In the genomic region with DNA sequence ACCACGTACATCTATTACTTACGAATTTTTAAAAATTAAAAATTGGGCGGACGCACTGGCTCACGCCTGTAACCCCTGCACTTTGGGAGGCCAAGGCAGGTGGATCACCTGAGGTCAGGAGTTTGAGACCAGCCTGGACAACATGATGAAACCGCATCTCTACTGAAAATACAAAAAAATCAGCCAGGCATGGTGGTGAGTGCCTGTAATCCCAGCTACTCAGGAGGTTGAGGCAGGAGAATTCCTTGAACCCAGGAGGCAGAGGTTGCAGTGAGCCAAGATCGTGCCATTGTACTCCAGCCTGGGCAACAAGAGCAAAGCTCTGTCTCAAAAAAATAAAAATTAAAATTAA, we compare ENCODE assay signal across 7 cellular contexts. TPM values are rescaled to one million over a fixed set of nuclear protein-coding genes. Genes with fewer than 3 reads are reported as not detected.
A peak's percentile ranks its signal among the peaks of the same experiment; 100 is the strongest.
DNase-seq lines count a peak whose midpoint lies in the region; ATAC-seq and TF ChIP-seq lines count a peak whose summit lies in the region.
"Not testable (repeated sequence)": the region's sequence is repeated elsewhere in the genome, so short reads cannot be mapped to it uniquely, and the experiment has no call there.

No MANE protein-coding gene starts in this region.

- CTCF ChIA-PET in CD8-positive, alpha-beta T cell (lab: Charles Lee) = interaction anchor here (0.8 to 1.9 kb wide), 3 partner anchors 39 to 55 kb away, joined by 3 to 8 read pairs (median 7); no protein-coding TSS in a partner anchor
- CTCF ChIA-PET in activated CD4-positive, alpha-beta memory T cell treated with anti-CD3 and anti-CD28 coated beads, Interleukin-2, amount 10 ng/mL, durations not matched to agents 7 days and 5 days (lab: Charles Lee) = interaction anchor here (0.9 to 7.9 kb wide), 7 partner anchors 8 to 94 kb away, joined by 3 to 74 read pairs (median 4); no protein-coding TSS in a partner anchor
- CTCF ChIA-PET in naive thymus-derived CD4-positive, alpha-beta T cell (lab: Charles Lee) = interaction anchor here (0.6 to 2.7 kb wide), 5 partner anchors 40 to 893 kb away, joined by 3 to 12 read pairs (median 5); no protein-coding TSS in a partner anchor

- not testable (repeated sequence) for H3K9me3 ChIP-seq in CD8-positive, alpha-beta T cell (ENCODE audit: low read length); naive thymus-derived CD4-positive, alpha-beta T cell (ENCODE audit: control insufficient read depth in 2 of 3, low read length in 3 of 3)

- not testable (repeated sequence) for H3K27ac ChIP-seq in CD8-positive, alpha-beta T cell (ENCODE audit: low read depth, low read length)
- H3K27ac ChIP-seq in naive thymus-derived CD4-positive, alpha-beta T cell (ENCODE audit: low read depth, low read length) = peak overlapping the region; percentile 63

- DNase-seq in CD8-positive, alpha-beta T cell; activated CD4-positive, alpha-beta memory T cell treated with anti-CD3 and anti-CD28 coated beads, Interleukin-2, amount 10 ng/mL, durations not matched to agents 7 days and 5 days; activated T-cell treated with anti-CD3 and anti-CD28 coated beads, Interleukin-2, amount 50 U/mL, for 72 hours; activated naive CD8-positive, alpha-beta T cell treated with anti-CD3 and anti-CD28 coated beads for 36 hours: not testable (repeated sequence)
- DNase-seq in naive thymus-derived CD4-positive, alpha-beta T cell = peak in 1 of 9 donors; percentile 21

- H3K4me1 ChIP-seq in CD8-positive, alpha-beta T cell (ENCODE audit: insufficient read depth, low read length) = peaks cover 31% of the 10 kb centered on the region
- peaks cover 2 to 25% of the 10 kb centered on the region in 2 donors for H3K4me1 ChIP-seq in naive thymus-derived CD4-positive, alpha-beta T cell (ENCODE audit: control insufficient read depth in 2 of 2, insufficient read depth in 2 of 2, low read length in 2 of 2)

- TF ChIP-seq CTCF in CD8-positive, alpha-beta T cell (IDR thresholded peaks at IDR 0.05) = not testable (repeated sequence)

- H3K4me3 Mint-ChIP-seq in CD8-positive, alpha-beta T cell = peak overlapping the region; percentile 12
- peak overlapping the region; percentile 67 for H3K4me3 Mint-ChIP-seq in T-helper 1 cell treated with Interleukin-12 subunit alpha and Interleukin-12 subunit beta and Interleukin-4 antibody, amounts not matched to agents 30 μg/mL and 1 μg/mL, for 36 hours
- not testable (repeated sequence) for H3K4me3 Mint-ChIP-seq in activated CD4-positive, alpha-beta memory T cell treated with anti-CD3 and anti-CD28 coated beads, Interleukin-2, amount 10 ng/mL, durations not matched to agents 7 days and 5 days; stimulated activated memory B cell treated with anti-CD40 and anti-IgM and Interleukin-4, amounts not matched to agents 10 μg/mL and 1 μg/mL and 100 μg/mL, for 72 hours
- H3K4me3 Mint-ChIP-seq in activated T-cell treated with anti-CD3 and anti-CD28 coated beads, Interleukin-2, amount 50 U/mL, for 72 hours = peak overlapping the region; percentile 72 to 85
- H3K4me3 Mint-ChIP-seq in activated naive CD8-positive, alpha-beta T cell treated with anti-CD3 and anti-CD28 coated beads for 36 hours = peak overlapping the region; percentile 18
- H3K4me3 Mint-ChIP-seq in naive thymus-derived CD4-positive, alpha-beta T cell = peak overlapping the region; percentile 49 to 88 (median 74)

- not testable (repeated sequence) for H3K36me3 ChIP-seq in CD8-positive, alpha-beta T cell (ENCODE audit: insufficient read depth, low read length); naive thymus-derived CD4-positive, alpha-beta T cell (ENCODE audit: control insufficient read depth in 2 of 3, insufficient read depth in 3 of 3, low read length in 3 of 3)

- not testable (repeated sequence) for H3K36me3 Mint-ChIP-seq in CD8-positive, alpha-beta T cell; activated CD4-positive, alpha-beta memory T cell treated with anti-CD3 and anti-CD28 coated beads, Interleukin-2, amount 10 ng/mL, durations not matched to agents 7 days and 5 days (ENCODE audit: low read depth); naive thymus-derived CD4-positive, alpha-beta T cell; stimulated activated memory B cell treated with anti-CD40 and anti-IgM and Interleukin-4, amounts not matched to agents 10 μg/mL and 1 μg/mL and 100 μg/mL, for 72 hours
- H3K36me3 Mint-ChIP-seq in T-helper 1 cell treated with Interleukin-12 subunit alpha and Interleukin-12 subunit beta and Interleukin-4 antibody, amounts not matched to agents 30 μg/mL and 1 μg/mL, for 36 hours (ENCODE audit: low read depth) = peaks cover 15% of the 10 kb centered on the region
- H3K36me3 Mint-ChIP-seq in activated T-cell treated with anti-CD3 and anti-CD28 coated beads, Interleukin-2, amount 50 U/mL, for 72 hours (ENCODE audit: insufficient read depth in 2 of 2) = peaks cover 7 to 12% of the 10 kb centered on the region in 2 donors
- peaks cover 32% of the 10 kb centered on the region for H3K36me3 Mint-ChIP-seq in activated naive CD8-positive, alpha-beta T cell treated with anti-CD3 and anti-CD28 coated beads for 36 hours

- H3K9me3 Mint-ChIP-seq in CD8-positive, alpha-beta T cell; T-helper 1 cell treated with Interleukin-12 subunit alpha and Interleukin-12 subunit beta and Interleukin-4 antibody, amounts not matched to agents 30 μg/mL and 1 μg/mL, for 36 hours; activated CD4-positive, alpha-beta memory T cell treated with anti-CD3 and anti-CD28 coated beads, Interleukin-2, amount 10 ng/mL, durations not matched to agents 7 days and 5 days; activated T-cell treated with anti-CD3 and anti-CD28 coated beads, Interleukin-2, amount 50 U/mL, for 72 hours; naive thymus-derived CD4-positive, alpha-beta T cell; stimulated activated memory B cell treated with anti-CD40 and anti-IgM and Interleukin-4, amounts not matched to agents 10 μg/mL and 1 μg/mL and 100 μg/mL, for 72 hours: not testable (repeated sequence)
- peaks cover 11% of the 10 kb centered on the region for H3K9me3 Mint-ChIP-seq in activated naive CD8-positive, alpha-beta T cell treated with anti-CD3 and anti-CD28 coated beads for 36 hours

- not testable (repeated sequence) for H3K27me3 ChIP-seq in CD8-positive, alpha-beta T cell (ENCODE audit: insufficient read depth, low read length); naive thymus-derived CD4-positive, alpha-beta T cell (ENCODE audit: control insufficient read depth in 2 of 2, insufficient read depth in 2 of 2, low read length in 2 of 2)

- ATAC-seq in CD8-positive, alpha-beta T cell; activated T-cell treated with anti-CD3 and anti-CD28 coated beads, Interleukin-2, amount 50 U/mL, for 72 hours (replicated peaks in 1 of 2); naive thymus-derived CD4-positive, alpha-beta T cell; stimulated activated memory B cell treated with anti-CD40 and anti-IgM and Interleukin-4, amounts not matched to agents 10 μg/mL and 1 μg/mL and 100 μg/mL, for 72 hours: not testable (repeated sequence)

- POLR2A ChIA-PET in CD8-positive, alpha-beta T cell (lab: Charles Lee) = interaction anchor here (1.0 to 1.4 kb wide), 3 partner anchors 11 to 38 kb away, joined by 3 to 6 read pairs (median 4); no protein-coding TSS in a partner anchor
- POLR2A ChIA-PET in activated CD4-positive, alpha-beta memory T cell treated with anti-CD3 and anti-CD28 coated beads, Interleukin-2, amount 10 ng/mL, durations not matched to agents 7 days and 5 days (lab: Charles Lee) = interaction anchor here (0.6 to 10.7 kb wide), 23 partner anchors 8 to 616 kb away, joined by 3 to 243 read pairs (median 4); no protein-coding TSS in a partner anchor
- POLR2A ChIA-PET in naive thymus-derived CD4-positive, alpha-beta T cell (lab: Charles Lee) = interaction anchor here (0.7 to 2.9 kb wide), 17 partner anchors 8 to 127 kb away, joined by 3 to 19 read pairs (median 4); no protein-coding TSS in a partner anchor

- intact Hi-C loops in CD8-positive, alpha-beta T cell (cut with DNase I, micrococcal nuclease) = not testable (repeated sequence)
- intact Hi-C loops in naive thymus-derived CD4-positive, alpha-beta T cell (cut with micrococcal nuclease) = loop anchor here (1.0 to 2.0 kb wide), 6 partner anchors 8 to 276 kb away; partner anchors contain the start of gene KATNIP (in 1 of the 2)

- peaks cover 29% of the 10 kb centered on the region for H3K4me1 Mint-ChIP-seq in CD8-positive, alpha-beta T cell (ENCODE audit: low read depth)
- H3K4me1 Mint-ChIP-seq in T-helper 1 cell treated with Interleukin-12 subunit alpha and Interleukin-12 subunit beta and Interleukin-4 antibody, amounts not matched to agents 30 μg/mL and 1 μg/mL, for 36 hours (ENCODE audit: low read depth) = peaks cover 42% of the 10 kb centered on the region
- peaks cover 56% of the 10 kb centered on the region for H3K4me1 Mint-ChIP-seq in activated CD4-positive, alpha-beta memory T cell treated with anti-CD3 and anti-CD28 coated beads, Interleukin-2, amount 10 ng/mL, durations not matched to agents 7 days and 5 days
- H3K4me1 Mint-ChIP-seq in activated T-cell treated with anti-CD3 and anti-CD28 coated beads, Interleukin-2, amount 50 U/mL, for 72 hours (ENCODE audit: low read depth) = peaks cover 77% of the 10 kb centered on the region
- H3K4me1 Mint-ChIP-seq in activated naive CD8-positive, alpha-beta T cell treated with anti-CD3 and anti-CD28 coated beads for 36 hours = peaks cover 58% of the 10 kb centered on the region
- H3K4me1 Mint-ChIP-seq in naive thymus-derived CD4-positive, alpha-beta T cell = peaks cover 25 to 71% (median 61%) of the 10 kb centered on the region in 7 donors
- peaks cover 24% of the 10 kb centered on the region for H3K4me1 Mint-ChIP-seq in stimulated activated memory B cell treated with anti-CD40 and anti-IgM and Interleukin-4, amounts not matched to agents 10 μg/mL and 1 μg/mL and 100 μg/mL, for 72 hours

- H3K27me3 Mint-ChIP-seq in CD8-positive, alpha-beta T cell (ENCODE audit: low read depth); T-helper 1 cell treated with Interleukin-12 subunit alpha and Interleukin-12 subunit beta and Interleukin-4 antibody, amounts not matched to agents 30 μg/mL and 1 μg/mL, for 36 hours (ENCODE audit: low read depth); activated T-cell treated with anti-CD3 and anti-CD28 coated beads, Interleukin-2, amount 50 U/mL, for 72 hours (ENCODE audit: low read depth); activated naive CD8-positive, alpha-beta T cell treated with anti-CD3 and anti-CD28 coated beads for 36 hours; naive thymus-derived CD4-positive, alpha-beta T cell; stimulated activated memory B cell treated with anti-CD40 and anti-IgM and Interleukin-4, amounts not matched to agents 10 μg/mL and 1 μg/mL and 100 μg/mL, for 72 hours: not testable (repeated sequence)
- H3K27me3 Mint-ChIP-seq in activated CD4-positive, alpha-beta memory T cell treated with anti-CD3 and anti-CD28 coated beads, Interleukin-2, amount 10 ng/mL, durations not matched to agents 7 days and 5 days = peaks cover 12% of the 10 kb centered on the region

- not testable (repeated sequence) for H3K4me3 ChIP-seq in CD8-positive, alpha-beta T cell (ENCODE audit: low read depth, low read length); naive thymus-derived CD4-positive, alpha-beta T cell (ENCODE audit: low read length)

- H3K27ac Mint-ChIP-seq in CD8-positive, alpha-beta T cell = peak overlapping the region; percentile 66
- peak overlapping the region; percentile 88 for H3K27ac Mint-ChIP-seq in T-helper 1 cell treated with Interleukin-12 subunit alpha and Interleukin-12 subunit beta and Interleukin-4 antibody, amounts not matched to agents 30 μg/mL and 1 μg/mL, for 36 hours
- peak overlapping the region; percentile 90 for H3K27ac Mint-ChIP-seq in activated CD4-positive, alpha-beta memory T cell treated with anti-CD3 and anti-CD28 coated beads, Interleukin-2, amount 10 ng/mL, durations not matched to agents 7 days and 5 days
- peak overlapping the region; percentile 97 for H3K27ac Mint-ChIP-seq in activated T-cell treated with anti-CD3 and anti-CD28 coated beads, Interleukin-2, amount 50 U/mL, for 72 hours
- H3K27ac Mint-ChIP-seq in activated naive CD8-positive, alpha-beta T cell treated with anti-CD3 and anti-CD28 coated beads for 36 hours = peak overlapping the region; percentile 96
- H3K27ac Mint-ChIP-seq in naive thymus-derived CD4-positive, alpha-beta T cell = peak overlapping the region; percentile 48 to 95 (median 88)
- H3K27ac Mint-ChIP-seq in stimulated activated memory B cell treated with anti-CD40 and anti-IgM and Interleukin-4, amounts not matched to agents 10 μg/mL and 1 μg/mL and 100 μg/mL, for 72 hours = peak overlapping the region; percentile 68

RNA-seq across cellular contexts. Expression of gene NSMCE1, which starts 5.9 kb away (rescaled TPM):
- total RNA-seq in CD8-positive, alpha-beta T cell = 10 to 100 TPM; 29.6 to 30.1 TPM
- 100 to 1,000 TPM; 100 to 106 TPM for total RNA-seq in activated CD4-positive, alpha-beta memory T cell treated with anti-CD3 and anti-CD28 coated beads, Interleukin-2, amount 10 ng/mL, durations not matched to agents 7 days and 5 days
- total RNA-seq in activated T-cell treated with anti-CD3 and anti-CD28 coated beads, Interleukin-2, amount 50 U/mL, for 72 hours = 100 to 1,000 TPM; 119 to 165 TPM
- 100 to 1,000 TPM; 133 to 146 TPM for total RNA-seq in activated naive CD8-positive, alpha-beta T cell treated with anti-CD3 and anti-CD28 coated beads for 36 hours
- total RNA-seq in naive thymus-derived CD4-positive, alpha-beta T cell = 100 to 1,000 TPM in 1 of 5 experiments, 10 to 100 TPM in 4; 45.5 to 106 (median 70.2) TPM
- 100 to 1,000 TPM; 200 to 220 TPM for polyA plus RNA-seq in naive thymus-derived CD4-positive, alpha-beta T cell

RNA-seq across cellular contexts. Expression of gene IL4R, which starts 39.3 kb away (rescaled TPM):
- 100 to 1,000 TPM; 224 to 240 TPM for total RNA-seq in CD8-positive, alpha-beta T cell
- total RNA-seq in activated CD4-positive, alpha-beta memory T cell treated with anti-CD3 and anti-CD28 coated beads, Interleukin-2, amount 10 ng/mL, durations not matched to agents 7 days and 5 days = 100 to 1,000 TPM; 257 to 268 TPM
- 100 to 1,000 TPM; 313 to 348 TPM for total RNA-seq in activated T-cell treated with anti-CD3 and anti-CD28 coated beads, Interleukin-2, amount 50 U/mL, for 72 hours
- total RNA-seq in activated naive CD8-positive, alpha-beta T cell treated with anti-CD3 and anti-CD28 coated beads for 36 hours = 100 to 1,000 TPM; 183 to 190 TPM
- total RNA-seq in naive thymus-derived CD4-positive, alpha-beta T cell = 100 to 1,000 TPM; 158 to 498 (median 198) TPM
- 100 to 1,000 TPM in 1 of 2 donors, 10 to 100 TPM in 1; 99.8 to 128 TPM for polyA plus RNA-seq in naive thymus-derived CD4-positive, alpha-beta T cell
